In genomic region chr17:67647482-67647881, GRCh38 we compare ENCODE assay signal across 14 cellular contexts.
DNase-seq lines count a peak whose midpoint lies in the region; ATAC-seq, FAIRE-seq and TF ChIP-seq lines count a peak whose summit lies in the region.
"Had no signal": no experiment of that assay in that cellular context is flagged by ENCODE, and none has a peak within 500 bp of the region (broad histone marks: within the 10 kb centered on the region; RNA-seq: fewer than 3 reads in every experiment).

No MANE protein-coding gene starts in this region.

- TF ChIP-seq EP300 in suprapubic skin (IDR thresholded peaks at IDR 0.05), result no peak

- FAIRE-seq in GM12892 (lab: Jason Lieb, UNC), result peak; percentile 24

- peak overlapping the region; percentile 57 for H3K4me2 ChIP-seq in BLaER1

- no peak for TF ChIP-seq POLR2A in GM12892 (IDR thresholded peaks at IDR 0.05; ENCODE audit: low read depth, low read length)
- no peak for TF ChIP-seq POLR2A in suprapubic skin (IDR thresholded peaks at IDR 0.05)
- no peak for TF ChIP-seq POLR2A in breast epithelium (IDR thresholded peaks at IDR 0.05)

- H4K20me1 ChIP-seq in BLaER1, result no peaks in the 10 kb centered on the region

- H3K27me3 ChIP-seq in BLaER1 (no peaks in the 10 kb centered on the region), suprapubic skin (no peaks in the 10 kb centered on the region), breast epithelium (no peaks in the 10 kb centered on the region)
- H3K27me3 ChIP-seq: heart right ventricle had no signal

- H3K4me3 ChIP-seq in BLaER1 (no peak overlapping the region), suprapubic skin (no peak overlapping the region), breast epithelium (no peak overlapping the region)
- H3K4me3 ChIP-seq: heart right ventricle had no signal

- 87% methylated on average over 5 of the region's 5 CpGs for WGBS in suprapubic skin

- peaks cover 30% of the 10 kb centered on the region for H3K4me1 ChIP-seq in BLaER1
- no peaks in the 10 kb centered on the region for H3K4me1 ChIP-seq in suprapubic skin
- H3K4me1 ChIP-seq in breast epithelium, result no peaks in the 10 kb centered on the region
- H3K4me1 ChIP-seq: Caco-2 had no signal

- H3K9me3 ChIP-seq in BLaER1, result no peaks in the 10 kb centered on the region
- no peaks in the 10 kb centered on the region for H3K9me3 ChIP-seq in suprapubic skin
- H3K9me3 ChIP-seq in breast epithelium, result no peaks in the 10 kb centered on the region
- H3K9me3 ChIP-seq: Caco-2, heart right ventricle had no signal

- peak; percentile 33 for ATAC-seq in GM21786 (IDR thresholded peaks at IDR 0.05; ENCODE audit: unreplicated experiment)

- H3K9ac ChIP-seq in BLaER1, result no peak overlapping the region

- DNase-seq in GM12892 (ENCODE audit: insufficient read length), result no peak
- DNase-seq in NAMALWA (ENCODE audit: low spot score), result peak; percentile 29
- DNase-seq in SW480 (ENCODE audit: low spot score), result no peak
- no peak for DNase-seq in suprapubic skin (ENCODE audit: low spot score in 2 of 2)
- DNase-seq in breast epithelium (ENCODE audit: low spot score in 2 of 2), result no peak
- no peak for DNase-seq in SW 1271 (lab: John Stamatoyannopoulos, UW)
- DNase-seq: Caco-2; endodermal cell; heart right ventricle; NCI-H1436 treated with DMSO at 0.1 percent for 48 hours; NCI-H345; stimulated activated CD4-positive, alpha-beta T cell treated with anti-CD3 and anti-CD28 coated beads, Interleukin-2, amount 100 ng/mL, for 48 hours had no signal

- intact Hi-C loops in breast epithelium (cut with DNase I; ENCODE audit: low total_unique reads), result no loop called here

- H3K36me3 ChIP-seq in BLaER1 (peaks cover 60% of the 10 kb centered on the region), suprapubic skin (no peaks in the 10 kb centered on the region), breast epithelium (no peaks in the 10 kb centered on the region)
- H3K36me3 ChIP-seq: heart right ventricle had no signal

- H3K27ac ChIP-seq in BLaER1 (no peak overlapping the region; the same call in 1 of the 2 replicates), suprapubic skin (no peak overlapping the region), breast epithelium (no peak overlapping the region)

- TF ChIP-seq CTCF in suprapubic skin (IDR thresholded peaks at IDR 0.05), result no peak
- no peak for TF ChIP-seq CTCF in breast epithelium (IDR thresholded peaks at IDR 0.05)
